29 cellular contexts compared by ENCODE assay signal in the genomic region with DNA sequence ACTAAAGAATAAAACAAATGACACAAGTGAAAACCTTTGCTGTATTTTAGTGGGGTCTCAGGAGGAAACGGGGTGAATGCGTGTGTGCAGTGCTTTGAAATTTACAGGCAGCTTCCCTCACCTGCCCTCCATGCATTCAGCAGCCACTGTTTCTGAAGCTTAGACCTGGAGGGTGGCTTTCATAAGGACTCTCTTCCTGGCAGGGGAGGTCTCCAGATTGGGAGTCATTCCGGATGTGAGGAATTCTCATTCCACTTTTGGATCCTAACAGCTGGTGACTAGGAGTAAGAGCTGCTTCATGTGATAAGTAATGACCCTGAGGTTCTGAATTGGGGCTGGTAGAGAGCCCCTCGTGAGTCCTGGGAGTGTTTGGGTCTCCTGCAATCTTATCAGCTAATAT.
"Had no signal": no experiment of that assay in that cellular context is flagged by ENCODE, and none has a peak within 500 bp of the region (broad histone marks: within the 10 kb centered on the region; RNA-seq: fewer than 3 reads in every experiment).

No MANE protein-coding gene starts in this region.

- ATAC-seq: activated CD8-positive, alpha-beta T cell treated with anti-CD3 and anti-CD28 coated beads for 36 hours; activated naive CD4-positive, alpha-beta T cell treated with anti-CD3 and anti-CD28 coated beads, Interleukin-2, amount 50 U/mL, for 72 hours; activated T-cell treated with anti-CD3 and anti-CD28 coated beads, Interleukin-2, amount 50 U/mL, for 4 hours; esophagus mucosa; foreskin keratinocyte; gastrocnemius medialis; heart left ventricle had no signal

- H3K27ac Mint-ChIP-seq: activated CD4-positive, alpha-beta T cell treated with anti-CD3 and anti-CD28 coated beads, Interleukin-2, amount 10 ng/mL, durations not matched to agents 7 days and 5 days; activated CD8-positive, alpha-beta T cell treated with anti-CD3 and anti-CD28 coated beads for 36 hours; activated naive CD4-positive, alpha-beta T cell treated with anti-CD3 and anti-CD28 coated beads for 36 hours; activated naive CD4-positive, alpha-beta T cell treated with anti-CD3 and anti-CD28 coated beads, Interleukin-2, amount 50 U/mL, for 72 hours; activated naive CD8-positive, alpha-beta T cell treated with anti-CD3 and anti-CD28 coated beads, Interleukin-2, amount 10 ng/mL, durations not matched to agents 7 days and 5 days; activated T-helper 2 cell treated with anti-CD3 and anti-CD28 coated beads, Interferon-gamma antibody, Interleukin-2, Interleukin-4, amounts not matched to agents 10 μg/mL and 5 μg/mL and 100 μg/mL, durations not matched to agents 14 hours and 24 hours and 36 hours; brain; dendritic cell treated with granulocyte-macrophage colony-stimulating factor and Interleukin-4, amounts not matched to agents 40 ng/mL and 50 ng/mL, for 4 days; endodermal cell had no signal

- H3K27me3 Mint-ChIP-seq: dendritic cell treated with granulocyte-macrophage colony-stimulating factor and Interleukin-4, amounts not matched to agents 40 ng/mL and 50 ng/mL, for 4 days had no signal

- H3K27me3 ChIP-seq: ascending aorta, breast epithelium, cardiac muscle cell, colonic mucosa, dorsolateral prefrontal cortex, gastrocnemius medialis had no signal

- DNase-seq: activated CD4-positive, alpha-beta T cell treated with anti-CD3 and anti-CD28 coated beads for 1 hour; activated CD4-positive, alpha-beta T cell treated with anti-CD3 and anti-CD28 coated beads for 4 hours; activated CD4-positive, alpha-beta T cell treated with anti-CD3 and anti-CD28 coated beads, Interleukin-2, amount 10 ng/mL, durations not matched to agents 7 days and 5 days; activated CD4-positive, alpha-beta T cell treated with anti-CD3 and anti-CD28 coated beads, Interleukin-2, amount 50 U/mL, for 48 hours; activated CD4-positive, CD25-positive, alpha-beta regulatory T cell; activated CD8-positive, alpha-beta T cell treated with anti-CD3 and anti-CD28 coated beads for 36 hours; activated effector memory CD4-positive, alpha-beta T cell treated with anti-CD3 and anti-CD28 coated beads, Interleukin-2, amount 50 U/mL, for 16 hours; activated naive CD4-positive, alpha-beta T cell treated with anti-CD3 and anti-CD28 coated beads for 36 hours; activated naive CD8-positive, alpha-beta T cell treated with anti-CD3 and anti-CD28 coated beads, Interleukin-2, amount 10 ng/mL, durations not matched to agents 7 days and 5 days; activated T-cell treated with anti-CD3 and anti-CD28 coated beads, Interleukin-2, amount 50 U/mL, for 4 hours; central memory CD4-positive, alpha-beta T cell; cerebellar nuclear complex; dorsolateral prefrontal cortex; effector memory CD4-positive, alpha-beta T cell; endodermal cell; foreskin keratinocyte; gastrocnemius medialis; glutamatergic neuron; heart left ventricle; T-helper 2 cell had no signal

- H3K36me3 Mint-ChIP-seq: activated naive CD4-positive, alpha-beta T cell treated with anti-CD3 and anti-CD28 coated beads, Interleukin-2, amount 50 U/mL, for 72 hours; activated naive CD8-positive, alpha-beta T cell treated with anti-CD3 and anti-CD28 coated beads, Interleukin-2, amount 10 ng/mL, durations not matched to agents 7 days and 5 days; brain had no signal

- H3K36me3 ChIP-seq: ascending aorta, breast epithelium, cardiac muscle cell, colonic mucosa, gastrocnemius medialis, heart left ventricle had no signal

- H3K4me3 Mint-ChIP-seq: activated CD4-positive, alpha-beta T cell treated with anti-CD3 and anti-CD28 coated beads, Interleukin-2, amount 10 ng/mL, durations not matched to agents 7 days and 5 days; activated CD8-positive, alpha-beta T cell treated with anti-CD3 and anti-CD28 coated beads for 36 hours; activated naive CD4-positive, alpha-beta T cell treated with anti-CD3 and anti-CD28 coated beads for 36 hours; activated naive CD8-positive, alpha-beta T cell treated with anti-CD3 and anti-CD28 coated beads, Interleukin-2, amount 10 ng/mL, durations not matched to agents 7 days and 5 days; activated T-cell treated with anti-CD3 and anti-CD28 coated beads, Interleukin-2, amount 50 U/mL, for 4 hours; brain; dendritic cell treated with granulocyte-macrophage colony-stimulating factor and Interleukin-4, amounts not matched to agents 40 ng/mL and 50 ng/mL, for 4 days; endodermal cell had no signal

- H3K4me1 ChIP-seq: ascending aorta, colonic mucosa, foreskin keratinocyte, gastrocnemius medialis, heart left ventricle had no signal

- H3K4me1 Mint-ChIP-seq: activated CD4-positive, alpha-beta T cell treated with anti-CD3 and anti-CD28 coated beads, Interleukin-2, amount 10 ng/mL, durations not matched to agents 7 days and 5 days; activated naive CD8-positive, alpha-beta T cell treated with anti-CD3 and anti-CD28 coated beads, Interleukin-2, amount 10 ng/mL, durations not matched to agents 7 days and 5 days had no signal

- H3K9me3 Mint-ChIP-seq: activated CD4-positive, alpha-beta T cell treated with anti-CD3 and anti-CD28 coated beads, Interleukin-2, amount 10 ng/mL, durations not matched to agents 7 days and 5 days; activated CD8-positive, alpha-beta T cell treated with anti-CD3 and anti-CD28 coated beads for 36 hours; activated naive CD4-positive, alpha-beta T cell treated with anti-CD3 and anti-CD28 coated beads for 36 hours; activated naive CD4-positive, alpha-beta T cell treated with anti-CD3 and anti-CD28 coated beads, Interleukin-2, amount 50 U/mL, for 72 hours; activated naive CD8-positive, alpha-beta T cell treated with anti-CD3 and anti-CD28 coated beads, Interleukin-2, amount 10 ng/mL, durations not matched to agents 7 days and 5 days; activated T-cell treated with anti-CD3 and anti-CD28 coated beads, Interleukin-2, amount 50 U/mL, for 4 hours; activated T-helper 2 cell treated with anti-CD3 and anti-CD28 coated beads, Interferon-gamma antibody, Interleukin-2, Interleukin-4, amounts not matched to agents 10 μg/mL and 5 μg/mL and 100 μg/mL, durations not matched to agents 14 hours and 24 hours and 36 hours; dendritic cell treated with granulocyte-macrophage colony-stimulating factor and Interleukin-4, amounts not matched to agents 40 ng/mL and 50 ng/mL, for 4 days; endodermal cell had no signal

- H3K4me3 ChIP-seq: ascending aorta, breast epithelium, cardiac muscle cell, colonic mucosa, dorsolateral prefrontal cortex, gastrocnemius medialis, heart left ventricle had no signal

- H3K27ac ChIP-seq: ascending aorta, breast epithelium, cardiac muscle cell, colonic mucosa, dorsolateral prefrontal cortex, foreskin keratinocyte, gastrocnemius medialis, heart left ventricle had no signal

- H3K9me3 ChIP-seq: ascending aorta, breast epithelium, colonic mucosa, gastrocnemius medialis, heart left ventricle had no signal
